Comparison of ENCODE assay signal across 27 cellular contexts in genomic region chr6:11307226-11307625, GRCh38.
A peak's percentile ranks its signal among the peaks of the same experiment; 100 is the strongest.
DNase-seq lines count a peak whose midpoint lies in the region; ATAC-seq and TF ChIP-seq lines count a peak whose summit lies in the region.
"Had no signal": no experiment of that assay in that cellular context is flagged by ENCODE, and none has a peak within 500 bp of the region (broad histone marks: within the 10 kb centered on the region; RNA-seq: fewer than 3 reads in every experiment).

No MANE protein-coding gene starts in this region.

- in situ Hi-C loops in brain microvascular endothelial cell (cut with HindIII; ENCODE audit: low pct_ligation_motif_present, low sequenced_read_pairs): no loop called here

- H3K4me3 ChIP-seq in adrenal gland (no peak overlapping the region), brain microvascular endothelial cell (ENCODE audit: low read depth, low read length) (no peak overlapping the region)
- H3K4me3 ChIP-seq: cardiac muscle cell, colonic mucosa, left lung, thyroid gland, uterus had no signal

- H3K27ac ChIP-seq in adrenal gland (no peak overlapping the region), brain microvascular endothelial cell (no peak overlapping the region)
- H3K27ac ChIP-seq: cardiac muscle cell, colonic mucosa, HL-60, thyroid gland, uterus had no signal

- WGBS in adrenal gland, 4 donors: 85 to 93% (median 89%) methylated on average over 3 of the region's 3 CpGs

- no peak for TF ChIP-seq CTCF in activated CD8-positive, alpha-beta T cell treated with anti-CD3 and anti-CD28 coated beads for 36 hours (IDR thresholded peaks at IDR 0.05)
- TF ChIP-seq CTCF in adrenal gland (IDR thresholded peaks at IDR 0.05) (no peak), brain microvascular endothelial cell (IDR thresholded peaks at IDR 0.05; ENCODE audit: low read depth, low read length, missing control alignments) (no peak)

- no peaks in the 10 kb centered on the region for H3K27me3 Mint-ChIP-seq in activated T-cell treated with anti-CD3 and anti-CD28 coated beads, Interleukin-2, amount 50 U/mL, for 24 hours
- no peaks in the 10 kb centered on the region for H3K27me3 Mint-ChIP-seq in activated CD8-positive, alpha-beta T cell treated with anti-CD3 and anti-CD28 coated beads for 36 hours
- H3K27me3 Mint-ChIP-seq in stimulated activated naive CD8-positive, alpha-beta T cell treated with anti-CD3 and anti-CD28 coated beads, Interleukin-15, Interleukin-2, amounts not matched to agents 100 ng/mL and 50 ng/mL, for 24 hours: no peaks in the 10 kb centered on the region
- H3K27me3 Mint-ChIP-seq: activated naive CD4-positive, alpha-beta T cell treated with anti-CD3 and anti-CD28 coated beads, Interleukin-2, amount 10 ng/mL, durations not matched to agents 7 days and 5 days; CD4-positive, alpha-beta T cell had no signal

- intact Hi-C loops in activated CD8-positive, alpha-beta T cell treated with anti-CD3 and anti-CD28 coated beads for 36 hours (cut with micrococcal nuclease): no loop called here
- intact Hi-C loops in adrenal gland (cut with DNase I): no loop called here

- H3K9me3 Mint-ChIP-seq in activated T-cell treated with anti-CD3 and anti-CD28 coated beads, Interleukin-2, amount 50 U/mL, for 24 hours: peaks cover 5% of the 10 kb centered on the region
- H3K9me3 Mint-ChIP-seq in activated CD8-positive, alpha-beta T cell treated with anti-CD3 and anti-CD28 coated beads for 36 hours: peaks cover 5% of the 10 kb centered on the region
- peaks cover 1% of the 10 kb centered on the region for H3K9me3 Mint-ChIP-seq in stimulated activated naive CD8-positive, alpha-beta T cell treated with anti-CD3 and anti-CD28 coated beads, Interleukin-15, Interleukin-2, amounts not matched to agents 100 ng/mL and 50 ng/mL, for 24 hours

- CTCF ChIA-PET in activated CD8-positive, alpha-beta T cell treated with anti-CD3 and anti-CD28 coated beads for 36 hours (lab: Charles Lee): interaction anchor here (0.9 to 2.8 kb wide), 4 partner anchors 9 to 189 kb away, joined by 3 to 11 read pairs (median 6); no protein-coding TSS in a partner anchor

- H3K36me3 Mint-ChIP-seq in activated T-cell treated with anti-CD3 and anti-CD28 coated beads, Interleukin-2, amount 50 U/mL, for 24 hours (ENCODE audit: low read depth): peaks cover 56% of the 10 kb centered on the region
- peaks cover 56% of the 10 kb centered on the region for H3K36me3 Mint-ChIP-seq in activated CD8-positive, alpha-beta T cell treated with anti-CD3 and anti-CD28 coated beads for 36 hours (ENCODE audit: low read depth)
- H3K36me3 Mint-ChIP-seq in stimulated activated naive CD8-positive, alpha-beta T cell treated with anti-CD3 and anti-CD28 coated beads, Interleukin-15, Interleukin-2, amounts not matched to agents 100 ng/mL and 50 ng/mL, for 24 hours (ENCODE audit: low read depth): peaks cover 58% of the 10 kb centered on the region

- no peak for DNase-seq in activated T-cell treated with anti-CD3 and anti-CD28 coated beads, Interleukin-2, amount 50 U/mL, for 24 hours
- DNase-seq in activated T-cell treated with anti-CD3 and anti-CD28 coated beads for 4 hours (no peak), iris pigment epithelial cell (ENCODE audit: low read depth) (peak; percentile 21), adrenal gland (no peak), DMS114 treated with DMSO at 0.1 percent for 48 hours (lab: John Stamatoyannopoulos, UW; ENCODE audit: unreplicated experiment) (no peak), brain microvascular endothelial cell (no peak)
- peak; percentile 37 for DNase-seq in activated CD8-positive, alpha-beta T cell treated with anti-CD3 and anti-CD28 coated beads for 36 hours
- DNase-seq: activated naive CD4-positive, alpha-beta T cell treated with anti-CD3 and anti-CD28 coated beads, Interleukin-2, amount 10 ng/mL, durations not matched to agents 7 days and 5 days; CD4-positive, alpha-beta T cell; colonic mucosa; effector CD4-positive, alpha-beta T cell; KG1; left lung; MM.1S; NCI-H1436 treated with DMSO at 0.1 percent for 48 hours; NCI-H345; posterior cingulate gyrus; right cardiac atrium; SHP77; stimulated activated CD4-positive, alpha-beta T cell treated with anti-CD3 and anti-CD28 coated beads, Interleukin-1b, Interleukin-23, amount 100 ng/mL, for 48 hours; thyroid gland; uterus had no signal

- TF ChIP-seq POLR2A in adrenal gland (IDR thresholded peaks at IDR 0.05): no peak

- POLR2A ChIA-PET in activated CD8-positive, alpha-beta T cell treated with anti-CD3 and anti-CD28 coated beads for 36 hours (lab: Charles Lee): interaction anchor here (1.2 kb wide), 1 partner anchor 39 kb away, joined by 4 read pairs; no protein-coding TSS in a partner anchor

- ATAC-seq in activated CD8-positive, alpha-beta T cell treated with anti-CD3 and anti-CD28 coated beads for 36 hours: peak; percentile 87
- ATAC-seq: left lung, Panc1 had no signal

- H3K36me3 ChIP-seq in adrenal gland (replicated peaks in 1 of 2) (no peaks in the 10 kb centered on the region), brain microvascular endothelial cell (replicated peaks) (no peaks in the 10 kb centered on the region)
- H3K36me3 ChIP-seq: cardiac muscle cell, colonic mucosa, thyroid gland, uterus had no signal

- H3K9me3 ChIP-seq in adrenal gland (replicated peaks in 1 of 3): no peaks in the 10 kb centered on the region
- H3K9me3 ChIP-seq: colonic mucosa, left lung, thyroid gland, uterus had no signal

- no peaks in the 10 kb centered on the region for H3K27me3 ChIP-seq in adrenal gland
- no peaks in the 10 kb centered on the region for H3K27me3 ChIP-seq in brain microvascular endothelial cell (replicated peaks)
- H3K27me3 ChIP-seq: cardiac muscle cell, colonic mucosa, left lung, thyroid gland, uterus had no signal

- no peak overlapping the region for H3K4me3 Mint-ChIP-seq in activated T-cell treated with anti-CD3 and anti-CD28 coated beads, Interleukin-2, amount 50 U/mL, for 24 hours
- H3K4me3 Mint-ChIP-seq in activated CD8-positive, alpha-beta T cell treated with anti-CD3 and anti-CD28 coated beads for 36 hours: no peak overlapping the region
- no peak overlapping the region for H3K4me3 Mint-ChIP-seq in stimulated activated naive CD8-positive, alpha-beta T cell treated with anti-CD3 and anti-CD28 coated beads, Interleukin-15, Interleukin-2, amounts not matched to agents 100 ng/mL and 50 ng/mL, for 24 hours
- H3K4me3 Mint-ChIP-seq: activated naive CD4-positive, alpha-beta T cell treated with anti-CD3 and anti-CD28 coated beads, Interleukin-2, amount 10 ng/mL, durations not matched to agents 7 days and 5 days; CD4-positive, alpha-beta T cell; T-helper 2 cell treated with Interferon-gamma antibody and Interleukin-4, amounts not matched to agents 5 μg/mL and 100 μg/mL, for 36 hours had no signal

- H3K4me1 Mint-ChIP-seq in activated T-cell treated with anti-CD3 and anti-CD28 coated beads, Interleukin-2, amount 50 U/mL, for 24 hours (ENCODE audit: low read depth): peaks cover 28% of the 10 kb centered on the region
- H3K4me1 Mint-ChIP-seq in activated CD8-positive, alpha-beta T cell treated with anti-CD3 and anti-CD28 coated beads for 36 hours (ENCODE audit: low read depth): peaks cover 38% of the 10 kb centered on the region
- peaks cover 35% of the 10 kb centered on the region for H3K4me1 Mint-ChIP-seq in stimulated activated naive CD8-positive, alpha-beta T cell treated with anti-CD3 and anti-CD28 coated beads, Interleukin-15, Interleukin-2, amounts not matched to agents 100 ng/mL and 50 ng/mL, for 24 hours (ENCODE audit: low read depth)

- H3K4me1 ChIP-seq in adrenal gland (replicated peaks in 1 of 2): no peaks in the 10 kb centered on the region
- H3K4me1 ChIP-seq: colonic mucosa, thyroid gland, uterus had no signal

- H3K27ac Mint-ChIP-seq in activated T-cell treated with anti-CD3 and anti-CD28 coated beads, Interleukin-2, amount 50 U/mL, for 24 hours: peak overlapping the region; percentile 44
- H3K27ac Mint-ChIP-seq in activated CD8-positive, alpha-beta T cell treated with anti-CD3 and anti-CD28 coated beads for 36 hours: peak overlapping the region; percentile 53
- H3K27ac Mint-ChIP-seq in stimulated activated naive CD8-positive, alpha-beta T cell treated with anti-CD3 and anti-CD28 coated beads, Interleukin-15, Interleukin-2, amounts not matched to agents 100 ng/mL and 50 ng/mL, for 24 hours: peak overlapping the region; percentile 50
- H3K27ac Mint-ChIP-seq: activated naive CD4-positive, alpha-beta T cell treated with anti-CD3 and anti-CD28 coated beads, Interleukin-2, amount 10 ng/mL, durations not matched to agents 7 days and 5 days; CD4-positive, alpha-beta T cell; T-helper 2 cell treated with Interferon-gamma antibody and Interleukin-4, amounts not matched to agents 5 μg/mL and 100 μg/mL, for 36 hours had no signal

Comparison
In these comparisons a context has a peak if more than half of its experiments do, and no peak if none do; other contexts are left out.
1. DNase-seq: peak in activated CD8-positive, alpha-beta T cell treated with anti-CD3 and anti-CD28 coated beads for 36 hours (single experiment) and iris pigment epithelial cell (single experiment); none in activated T-cell treated with anti-CD3 and anti-CD28 coated beads, Interleukin-2, amount 50 U/mL, for 24 hours (single experiment), activated T-cell treated with anti-CD3 and anti-CD28 coated beads for 4 hours (single experiment), adrenal gland (0 of 7), DMS114 treated with DMSO at 0.1 percent for 48 hours (single experiment) and brain microvascular endothelial cell (single experiment).
2. Peak in every context shown above with its lines, with median percentiles within 50 percentile points of each other: H3K27ac Mint-ChIP-seq.